Comparison of ENCODE assay signal across 10 cellular contexts in the genomic region with DNA sequence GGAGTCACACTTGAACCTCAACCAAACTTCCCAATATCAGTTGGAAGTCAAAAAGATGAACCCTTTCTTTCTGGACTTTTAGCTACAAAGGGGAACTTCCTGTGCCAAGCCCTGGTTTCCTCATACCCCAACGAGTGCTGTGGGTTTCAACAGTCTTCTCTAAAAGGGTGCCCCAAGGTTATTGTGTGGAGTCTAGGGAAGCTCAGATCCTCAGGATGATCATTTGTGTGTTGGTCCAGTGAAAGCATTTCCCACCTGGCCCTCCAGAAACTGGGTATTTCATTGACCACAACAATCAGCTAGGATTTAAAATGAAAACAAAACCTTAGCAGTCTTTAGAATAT. TPM values are rescaled to one million over a fixed set of nuclear protein-coding genes. Genes with fewer than 3 reads are reported as not detected.
A peak's percentile ranks its signal among the peaks of the same experiment; 100 is the strongest.
DNase-seq lines count a peak whose midpoint lies in the region; ATAC-seq and TF ChIP-seq lines count a peak whose summit lies in the region.
"Had no signal": no experiment of that assay in that cellular context is flagged by ENCODE, and none has a peak within 500 bp of the region (broad histone marks: within the 10 kb centered on the region; RNA-seq: fewer than 3 reads in every experiment).

No MANE protein-coding gene starts in this region.

- H3K36me3 ChIP-seq in muscle layer of colon (ENCODE audit: insufficient read depth, low read length) (peaks cover 5% of the 10 kb centered on the region), MG63 (peaks cover 16% of the 10 kb centered on the region)

- H3K27me3 ChIP-seq in muscle layer of colon (ENCODE audit: control insufficient read depth in 1 of 2, insufficient read depth in 2 of 2, low read length in 2 of 2) (no peaks in the 10 kb centered on the region), MG63 (no peaks in the 10 kb centered on the region)

- POLR2A ChIA-PET in WTC11 (lab: Charles Lee), result interaction anchor here (1.5 kb wide), 1 partner anchor 161 kb away, joined by 4 read pairs; no protein-coding TSS in a partner anchor

- H3K4me3 Mint-ChIP-seq in stimulated activated naive CD8-positive, alpha-beta T cell treated with anti-CD3 and anti-CD28 coated beads, Interleukin-15, Interleukin-2, amounts not matched to agents 100 ng/mL and 50 ng/mL, for 24 hours, result no peak overlapping the region
- H3K4me3 Mint-ChIP-seq in WTC11, result no peak overlapping the region

- no peak for TF ChIP-seq CTCF in WTC11 (IDR thresholded peaks at IDR 0.05)

- H3K4me3 ChIP-seq in muscle layer of colon (ENCODE audit: low read depth in 1 of 2, low read length in 2 of 2), result peak overlapping the region in 1 of 2 donors; percentile 8
- no peak overlapping the region for H3K4me3 ChIP-seq in MG63

- H3K9ac ChIP-seq in muscle layer of colon (ENCODE audit: low read length), result no peak overlapping the region

- no peaks in the 10 kb centered on the region for H3K9me3 Mint-ChIP-seq in stimulated activated naive CD8-positive, alpha-beta T cell treated with anti-CD3 and anti-CD28 coated beads, Interleukin-15, Interleukin-2, amounts not matched to agents 100 ng/mL and 50 ng/mL, for 24 hours
- no peaks in the 10 kb centered on the region for H3K9me3 Mint-ChIP-seq in WTC11

- DNase-seq in stimulated activated naive CD8-positive, alpha-beta T cell treated with anti-CD3 and anti-CD28 coated beads, Interleukin-15, Interleukin-2, amounts not matched to agents 100 U/mL and 50 U/mL, for 24 hours, result no peak
- DNase-seq in WTC11 (ENCODE audit: low spot score), result no peak
- no peak for DNase-seq in MG63
- DNase-seq: Calu3, NCI-H524 treated with DMSO at 0.1 percent for 48 hours had no signal

- H3K27ac ChIP-seq in muscle layer of colon (ENCODE audit: low read depth, low read length), result peak overlapping the region; percentile 85

- no peaks in the 10 kb centered on the region for H3K27me3 Mint-ChIP-seq in stimulated activated naive CD8-positive, alpha-beta T cell treated with anti-CD3 and anti-CD28 coated beads, Interleukin-15, Interleukin-2, amounts not matched to agents 100 ng/mL and 50 ng/mL, for 24 hours
- H3K27me3 Mint-ChIP-seq in WTC11 (ENCODE audit: low read depth), result no peaks in the 10 kb centered on the region

- peak overlapping the region; percentile 94 for H3K27ac Mint-ChIP-seq in stimulated activated naive CD8-positive, alpha-beta T cell treated with anti-CD3 and anti-CD28 coated beads, Interleukin-15, Interleukin-2, amounts not matched to agents 100 ng/mL and 50 ng/mL, for 24 hours
- peak overlapping the region; percentile 92 for H3K27ac Mint-ChIP-seq in WTC11

- H3K4me1 Mint-ChIP-seq in stimulated activated naive CD8-positive, alpha-beta T cell treated with anti-CD3 and anti-CD28 coated beads, Interleukin-15, Interleukin-2, amounts not matched to agents 100 ng/mL and 50 ng/mL, for 24 hours (ENCODE audit: low read depth), result peaks cover 36% of the 10 kb centered on the region
- peaks cover 39% of the 10 kb centered on the region for H3K4me1 Mint-ChIP-seq in WTC11

- no peaks in the 10 kb centered on the region for H3K9me3 ChIP-seq in muscle layer of colon (ENCODE audit: low read length)
- no peaks in the 10 kb centered on the region for H3K9me3 ChIP-seq in MG63

- peaks cover 39% of the 10 kb centered on the region for H3K4me1 ChIP-seq in muscle layer of colon (ENCODE audit: insufficient read depth, low read length)

- CTCF ChIA-PET in WTC11 (lab: Charles Lee), result interaction anchor here (0.6 to 2.0 kb wide), 11 partner anchors 9 to 234 kb away, joined by 3 to 9 read pairs (median 5); a partner anchor contains a TSS

- H3K36me3 Mint-ChIP-seq in stimulated activated naive CD8-positive, alpha-beta T cell treated with anti-CD3 and anti-CD28 coated beads, Interleukin-15, Interleukin-2, amounts not matched to agents 100 ng/mL and 50 ng/mL, for 24 hours (ENCODE audit: low read depth), result peaks cover 45% of the 10 kb centered on the region
- H3K36me3 Mint-ChIP-seq in WTC11, result peaks cover 21% of the 10 kb centered on the region

- no peak for ATAC-seq in stimulated activated naive CD8-positive, alpha-beta T cell treated with anti-CD3 and anti-CD28 coated beads, Interleukin-15, Interleukin-2, amounts not matched to agents 100 U/mL and 50 U/mL, for 24 hours
- ATAC-seq in WTC11, result no peak
- ATAC-seq in activated CD4-positive, CD25-positive, alpha-beta regulatory T cell treated with anti-CD3 and anti-CD28 coated beads, Interleukin-2, amount 50 U/mL, for 24 hours, result no peak
- ATAC-seq in GM18517 (IDR thresholded peaks at IDR 0.05; ENCODE audit: unreplicated experiment), result no peak
- ATAC-seq in GM19452 (IDR thresholded peaks at IDR 0.05; ENCODE audit: unreplicated experiment), result no peak

TF ChIP-seq in WTC11, 78 proteins besides CTCF, POLR2A, EP300 and RAD21 (continues in another document):
- TF ChIP-seq ATF1 (CRISPR knock-in tag; IDR thresholded peaks at IDR 0.05), result no peak
- TF ChIP-seq SOX15 (CRISPR knock-in tag; IDR thresholded peaks at IDR 0.05), result no peak
- no peak for TF ChIP-seq ZNF263 (CRISPR knock-in tag; IDR thresholded peaks at IDR 0.05; ENCODE audit: low read depth)
- TF ChIP-seq, protein P1, sequence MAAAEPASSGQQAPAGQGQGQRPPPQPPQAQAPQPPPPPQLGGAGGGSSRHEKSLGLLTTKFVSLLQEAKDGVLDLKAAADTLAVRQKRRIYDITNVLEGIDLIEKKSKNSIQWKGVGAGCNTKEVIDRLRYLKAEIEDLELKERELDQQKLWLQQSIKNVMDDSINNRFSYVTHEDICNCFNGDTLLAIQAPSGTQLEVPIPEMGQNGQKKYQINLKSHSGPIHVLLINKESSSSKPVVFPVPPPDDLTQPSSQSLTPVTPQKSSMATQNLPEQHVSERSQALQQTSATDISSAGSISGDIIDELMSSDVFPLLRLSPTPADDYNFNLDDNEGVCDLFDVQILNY (CRISPR knock-in tag; IDR thresholded peaks at IDR 0.05), result no peak
- no peak for TF ChIP-seq ZNF671 (CRISPR knock-in tag; IDR thresholded peaks at IDR 0.05)
- TF ChIP-seq KAT7 (CRISPR knock-in tag; IDR thresholded peaks at IDR 0.05; ENCODE audit: borderline replicate concordance), result no peak
- no peak for TF ChIP-seq ELF4 (CRISPR knock-in tag; IDR thresholded peaks at IDR 0.05; ENCODE audit: low read depth)
- TF ChIP-seq, protein P2, sequence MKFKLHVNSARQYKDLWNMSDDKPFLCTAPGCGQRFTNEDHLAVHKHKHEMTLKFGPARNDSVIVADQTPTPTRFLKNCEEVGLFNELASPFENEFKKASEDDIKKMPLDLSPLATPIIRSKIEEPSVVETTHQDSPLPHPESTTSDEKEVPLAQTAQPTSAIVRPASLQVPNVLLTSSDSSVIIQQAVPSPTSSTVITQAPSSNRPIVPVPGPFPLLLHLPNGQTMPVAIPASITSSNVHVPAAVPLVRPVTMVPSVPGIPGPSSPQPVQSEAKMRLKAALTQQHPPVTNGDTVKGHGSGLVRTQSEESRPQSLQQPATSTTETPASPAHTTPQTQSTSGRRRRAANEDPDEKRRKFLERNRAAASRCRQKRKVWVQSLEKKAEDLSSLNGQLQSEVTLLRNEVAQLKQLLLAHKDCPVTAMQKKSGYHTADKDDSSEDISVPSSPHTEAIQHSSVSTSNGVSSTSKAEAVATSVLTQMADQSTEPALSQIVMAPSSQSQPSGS (CRISPR knock-in tag; IDR thresholded peaks at IDR 0.05; ENCODE audit: borderline replicate concordance, low read depth), result no peak
- TF ChIP-seq, protein P3, sequence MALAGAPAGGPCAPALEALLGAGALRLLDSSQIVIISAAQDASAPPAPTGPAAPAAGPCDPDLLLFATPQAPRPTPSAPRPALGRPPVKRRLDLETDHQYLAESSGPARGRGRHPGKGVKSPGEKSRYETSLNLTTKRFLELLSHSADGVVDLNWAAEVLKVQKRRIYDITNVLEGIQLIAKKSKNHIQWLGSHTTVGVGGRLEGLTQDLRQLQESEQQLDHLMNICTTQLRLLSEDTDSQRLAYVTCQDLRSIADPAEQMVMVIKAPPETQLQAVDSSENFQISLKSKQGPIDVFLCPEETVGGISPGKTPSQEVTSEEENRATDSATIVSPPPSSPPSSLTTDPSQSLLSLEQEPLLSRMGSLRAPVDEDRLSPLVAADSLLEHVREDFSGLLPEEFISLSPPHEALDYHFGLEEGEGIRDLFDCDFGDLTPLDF (CRISPR knock-in tag; IDR thresholded peaks at IDR 0.05), result no peak
- no peak for TF ChIP-seq ESRRA (CRISPR knock-in tag; IDR thresholded peaks at IDR 0.05; ENCODE audit: borderline replicate concordance)
- TF ChIP-seq FOXK1 (CRISPR knock-in tag; IDR thresholded peaks at IDR 0.05), result no peak
- TF ChIP-seq ZNF121 (CRISPR knock-in tag; IDR thresholded peaks at IDR 0.05), result no peak
- TF ChIP-seq, protein P4, sequence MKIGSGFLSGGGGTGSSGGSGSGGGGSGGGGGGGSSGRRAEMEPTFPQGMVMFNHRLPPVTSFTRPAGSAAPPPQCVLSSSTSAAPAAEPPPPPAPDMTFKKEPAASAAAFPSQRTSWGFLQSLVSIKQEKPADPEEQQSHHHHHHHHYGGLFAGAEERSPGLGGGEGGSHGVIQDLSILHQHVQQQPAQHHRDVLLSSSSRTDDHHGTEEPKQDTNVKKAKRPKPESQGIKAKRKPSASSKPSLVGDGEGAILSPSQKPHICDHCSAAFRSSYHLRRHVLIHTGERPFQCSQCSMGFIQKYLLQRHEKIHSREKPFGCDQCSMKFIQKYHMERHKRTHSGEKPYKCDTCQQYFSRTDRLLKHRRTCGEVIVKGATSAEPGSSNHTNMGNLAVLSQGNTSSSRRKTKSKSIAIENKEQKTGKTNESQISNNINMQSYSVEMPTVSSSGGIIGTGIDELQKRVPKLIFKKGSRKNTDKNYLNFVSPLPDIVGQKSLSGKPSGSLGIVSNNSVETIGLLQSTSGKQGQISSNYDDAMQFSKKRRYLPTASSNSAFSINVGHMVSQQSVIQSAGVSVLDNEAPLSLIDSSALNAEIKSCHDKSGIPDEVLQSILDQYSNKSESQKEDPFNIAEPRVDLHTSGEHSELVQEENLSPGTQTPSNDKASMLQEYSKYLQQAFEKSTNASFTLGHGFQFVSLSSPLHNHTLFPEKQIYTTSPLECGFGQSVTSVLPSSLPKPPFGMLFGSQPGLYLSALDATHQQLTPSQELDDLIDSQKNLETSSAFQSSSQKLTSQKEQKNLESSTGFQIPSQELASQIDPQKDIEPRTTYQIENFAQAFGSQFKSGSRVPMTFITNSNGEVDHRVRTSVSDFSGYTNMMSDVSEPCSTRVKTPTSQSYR (CRISPR knock-in tag; IDR thresholded peaks at IDR 0.05), result no peak

RNA-seq across cellular contexts. Expression of a gene that starts 29.4 kb away (rescaled TPM):
- 13.9 to 14.6 TPM (median 14.3 TPM) in 3 replicates for total RNA-seq in WTC11 (2021)
- total RNA-seq in MG63 (2014; rRNA removed; shearing (Covaris generic); ENCODE audit: low replicate concordance), result 16.5 and 18.7 TPM in 2 replicates

RNA-seq across cellular contexts. Expression of a gene that starts 57.2 kb away (rescaled TPM):
- 32.6 to 36.5 TPM (median 33.4 TPM) in 3 replicates for total RNA-seq in WTC11 (2021)
- total RNA-seq in MG63 (2014; rRNA removed; shearing (Covaris generic); ENCODE audit: low replicate concordance), result 35.9 and 36.6 TPM in 2 replicates
